27 cellular contexts compared by ENCODE assay signal in genomic region chrX:116345953-116346352, GRCh38.
"Had no signal": no experiment of that assay in that cellular context is flagged by ENCODE, and none has a peak within 500 bp of the region (broad histone marks: within the 10 kb centered on the region; RNA-seq: fewer than 3 reads in every experiment).

No MANE protein-coding gene starts in this region.

- H3K4me1 ChIP-seq: neural progenitor cell, parathyroid adenoma, psoas muscle, right lobe of liver, sigmoid colon, spleen, stomach, thyroid gland, tibial nerve, upper lobe of left lung, vagina had no signal

- DNase-seq: natural killer cell; occipital lobe; ovary; posterior cingulate gyrus; psoas muscle; right cardiac atrium; right lobe of liver; sigmoid colon; spleen; stimulated activated CD4-positive, alpha-beta T cell treated with anti-CD3 and anti-CD28 coated beads, Interleukin-12 subunit alpha, Interleukin-12 subunit beta, amount 100 ng/mL, for 4 hours; stimulated activated CD4-positive, alpha-beta T cell treated with anti-CD3 and anti-CD28 coated beads, Interleukin-1b, Interleukin-23, amount 100 ng/mL, for 48 hours; stimulated activated CD4-positive, alpha-beta T cell treated with anti-CD3 and anti-CD28 coated beads, Interleukin-4, amount 100 ng/mL, for 1 hour; stimulated activated CD4-positive, alpha-beta T cell treated with anti-CD3 and anti-CD28 coated beads, Interleukin-4, amount 100 ng/mL, for 4 hours; stimulated activated CD8-positive, alpha-beta memory T cell treated with anti-CD3 and anti-CD28 coated beads, Interleukin-4, amount 100 ng/mL, for 48 hours; stimulated activated naive B cell treated with anti-CD40 and anti-IgM and Interleukin-4, amounts not matched to agents 10 μg/mL and 1 μg/mL and 100 μg/mL, for 72 hours; stimulated activated naive CD4-positive, alpha-beta T cell treated with Interleukin-2 at 50 U/mL for 16 hours; stomach; thyroid gland; trophoblast cell; upper lobe of left lung had no signal

- H3K4me2 ChIP-seq: neural progenitor cell, smooth muscle cell had no signal

- ATAC-seq: natural killer cell; psoas muscle; right cardiac atrium; right lobe of liver; stimulated activated naive B cell treated with anti-CD40 and anti-IgM and Interleukin-4, amounts not matched to agents 10 μg/mL and 1 μg/mL and 100 μg/mL, for 72 hours had no signal

- H3K4me3 ChIP-seq: neural progenitor cell, ovary, psoas muscle, right lobe of liver, sigmoid colon, smooth muscle cell, spleen, stomach, thoracic aorta, thyroid gland, tibial nerve, upper lobe of left lung, vagina had no signal

- H3K27me3 ChIP-seq: neural progenitor cell, ovary, right lobe of liver, sigmoid colon, spleen, stomach, thyroid gland, tibial nerve, upper lobe of left lung, vagina had no signal

- H3K9me3 ChIP-seq: ovary, psoas muscle, right lobe of liver, sigmoid colon, spleen, stomach, thoracic aorta, thyroid gland, tibial nerve, upper lobe of left lung, vagina had no signal

- H3K27ac ChIP-seq: neural progenitor cell, ovary, parathyroid adenoma, psoas muscle, right lobe of liver, sigmoid colon, spleen, stomach, thoracic aorta, thyroid gland, tibial nerve, upper lobe of left lung, vagina had no signal

- H3K36me3 ChIP-seq: neural progenitor cell, ovary, right lobe of liver, sigmoid colon, spleen, stomach, thoracic aorta, thyroid gland, tibial nerve, upper lobe of left lung, vagina had no signal

- FAIRE-seq: urothelium cell line had no signal
